ENCODE assay signal across 21 cellular contexts in genomic region chr20:63126876-63127699, GRCh38.
DNase-seq lines count a peak whose midpoint lies in the region; ATAC-seq, FAIRE-seq and TF ChIP-seq lines count a peak whose summit lies in the region.
"Had no signal": no experiment of that assay in that cellular context is flagged by ENCODE, and none has a peak within 500 bp of the region (broad histone marks: within the 10 kb centered on the region; RNA-seq: fewer than 3 reads in every experiment).

No MANE protein-coding gene starts in this region.

- H3K4me3 ChIP-seq in heart left ventricle, result no peak overlapping the region
- H3K4me3 ChIP-seq in H1 (ENCODE audit: extremely low read depth in 1 of 4, insufficient read depth in 2 of 4, low read depth in 3 of 4, low read length in 4 of 4), result no peak overlapping the region
- no peak overlapping the region for H3K4me3 ChIP-seq in upper lobe of right lung
- H3K4me3 ChIP-seq: MG63, PC-9 had no signal

- no peak overlapping the region for H3K56ac ChIP-seq in H1 (replicated peaks; ENCODE audit: insufficient read length, low read depth, low read length)

- no peak overlapping the region for H2AK5ac ChIP-seq in H1 (ENCODE audit: low read depth, low read length)

- H2BK20ac ChIP-seq in H1 (ENCODE audit: low read length), result no peak overlapping the region

- peaks cover 6% of the 10 kb centered on the region for H3K9me3 Mint-ChIP-seq in nephron progenitor cell
- H3K9me3 Mint-ChIP-seq: CD4-positive, CD25-positive, alpha-beta regulatory T cell had no signal

- H3K4me3 Mint-ChIP-seq in nephron progenitor cell, result no peak overlapping the region
- H3K4me3 Mint-ChIP-seq: CD4-positive, CD25-positive, alpha-beta regulatory T cell had no signal

- H3K4me1 ChIP-seq in heart left ventricle, result no peaks in the 10 kb centered on the region
- peaks cover 0 to 12% (median 2%) of the 10 kb centered on the region in 4 experiments; a peak in 4 of 7 replicates for H3K4me1 ChIP-seq in H1 (replicated peaks in 1 of 4; ENCODE audit: control insufficient read depth in 3 of 4, insufficient read depth in 4 of 4, low read length in 3 of 4)
- no peaks in the 10 kb centered on the region for H3K4me1 ChIP-seq in upper lobe of right lung
- H3K4me1 ChIP-seq: Caco-2 had no signal

- H4K20me1 ChIP-seq in H1 (replicated peaks in 1 of 2; ENCODE audit: control insufficient read depth in 1 of 2, insufficient read depth in 2 of 2, low read length in 2 of 2), result no peaks in the 10 kb centered on the region

- TF ChIP-seq RAD21 in H1 (IDR thresholded peaks at IDR 0.05 in 1 of 2, conservative IDR thresholded peaks at IDR 0.05 in 1 of 2; ENCODE audit: low read depth in 2 of 2, low read length in 2 of 2), result no peak

- no peaks in the 10 kb centered on the region for H3K23me2 ChIP-seq in H1 (ENCODE audit: low read depth, low read length)

- no peak overlapping the region for H4K5ac ChIP-seq in H1 (ENCODE audit: insufficient read length, low read depth, low read length)

- WGBS in heart left ventricle, 4 donors, result 64 to 71% (median 65%) methylated on average over 18 of the region's 18 CpGs
- WGBS in H1 (ENCODE audit: extremely low coverage in 1 of 2, insufficient coverage in 1 of 2, insufficient read length in 1 of 2, insufficient replicate concordance in 2 of 2, low coverage in 1 of 2, low lambda C conversion rate in 2 of 2, missing lambda C conversion rate in 1 of 2), 2 experiments, result 86% methylated on average over 18 of the region's 18 CpGs; no CpG with 5 or more reads in 1 of the 2 experiments

- FAIRE-seq in H1 (lab: Jason Lieb, UNC), result no peak
- FAIRE-seq: H54 had no signal

- H3K36me3 ChIP-seq in heart left ventricle (no peaks in the 10 kb centered on the region), H1 (ENCODE audit: control insufficient read depth in 2 of 4, insufficient read depth in 4 of 4, low read length in 3 of 4) (no peaks in the 10 kb centered on the region), upper lobe of right lung (no peaks in the 10 kb centered on the region)
- H3K36me3 ChIP-seq: MG63 had no signal

- TF ChIP-seq POLR2A in heart left ventricle (IDR thresholded peaks at IDR 0.05) (no peak), H1 (IDR thresholded peaks at IDR 0.05; ENCODE audit: control extremely low read depth in 1 of 2, low read depth in 2 of 2, low read length in 2 of 2) (no peak)

- no peaks in the 10 kb centered on the region for H3K79me2 ChIP-seq in H1 (ENCODE audit: control insufficient read depth in 1 of 2, insufficient read depth in 2 of 2, low read length in 2 of 2)

- H4K8ac ChIP-seq in H1 (ENCODE audit: extremely low read depth, insufficient read depth, low read length), result no peak overlapping the region

- no peak for TF ChIP-seq EP300 in H1 (IDR thresholded peaks at IDR 0.05; ENCODE audit: borderline replicate concordance in 1 of 2, low read depth in 2 of 2, low read length in 2 of 2)

- H2BK15ac ChIP-seq in H1 (ENCODE audit: low read length), result no peak overlapping the region

- H3K27ac Mint-ChIP-seq in nephron progenitor cell, result no peak overlapping the region

- no peak overlapping the region for H2AFZ ChIP-seq in H1 (ENCODE audit: low read length)
- H2AFZ ChIP-seq: PC-9 had no signal

- H3K4ac ChIP-seq in H1 (replicated peaks; ENCODE audit: insufficient read length, low read depth, low read length), result no peak overlapping the region

- H3K4me1 Mint-ChIP-seq in nephron progenitor cell, result no peaks in the 10 kb centered on the region
- H3K4me1 Mint-ChIP-seq: CD4-positive, CD25-positive, alpha-beta regulatory T cell had no signal

- peaks cover 36% of the 10 kb centered on the region for H3K27me3 Mint-ChIP-seq in nephron progenitor cell (ENCODE audit: low read depth, poor library complexity)

- 0 out of 2 replicates have a peak overlapping the region, but pooled peaks have one; percentile 9 for H2BK5ac ChIP-seq in H1 (ENCODE audit: low read depth, low read length)

- peaks cover 0 to 12% (median 0%) of the 10 kb centered on the region in 12 donors for H3K9me3 ChIP-seq in heart left ventricle
- no peaks in the 10 kb centered on the region; a peak in 1 of 4 replicates for H3K9me3 ChIP-seq in H1 (ENCODE audit: insufficient read depth in 2 of 2, low read depth in 1 of 2, low read length in 1 of 2)
- H3K9me3 ChIP-seq in upper lobe of right lung, result no peaks in the 10 kb centered on the region
- H3K9me3 ChIP-seq: Caco-2, MG63 had no signal

- no peak overlapping the region for H4K91ac ChIP-seq in H1 (replicated peaks; ENCODE audit: insufficient read length, low read length)

- CTCF ChIA-PET in H1 (lab: Charles Lee; ENCODE audit: partially characterized antibody), result interaction anchor here (1.3 to 2.0 kb wide), 5 partner anchors 10 to 164 kb away, joined by 3 to 5 read pairs (median 4); no protein-coding TSS in a partner anchor

- no peak overlapping the region for H3K9ac ChIP-seq in H1 (replicated peaks in 1 of 4; ENCODE audit: extremely low read depth in 1 of 4, low read depth in 3 of 4, low read length in 3 of 4)

- H3K27me3 ChIP-seq in heart left ventricle (peaks cover 0 to 58% (median 12%) of the 10 kb centered on the region in 9 donors), H1 (replicated peaks in 1 of 4; ENCODE audit: control insufficient read depth in 3 of 4, extremely low read depth in 1 of 4, insufficient read depth in 3 of 4, low read length in 3 of 4) (no peaks in the 10 kb centered on the region; a peak in 2 of 7 replicates), upper lobe of right lung (peaks cover 31% of the 10 kb centered on the region)

- intact Hi-C loops in heart left ventricle (cut with DNase I), result no loop called here
- intact Hi-C loops in left cardiac atrium (cut with DNase I), result no loop called here
- intact Hi-C loops in upper lobe of right lung (cut with DNase I), result no loop called here

- no peak for ATAC-seq in heart left ventricle
- no peak for ATAC-seq in left cardiac atrium
- ATAC-seq in upper lobe of right lung, result no peak
- ATAC-seq in GM19463 (IDR thresholded peaks at IDR 0.05; ENCODE audit: unreplicated experiment), result no peak

- no peak overlapping the region for H3K23ac ChIP-seq in H1 (ENCODE audit: insufficient read length)

- DNase-seq in heart left ventricle (peak in 3 of 5 donors; percentile 5 to 29 (median 7)), left cardiac atrium (no peak), H1 (ENCODE audit: low read depth in 1 of 2, low spot score in 2 of 2) (no peak), nephron progenitor cell (peak; percentile 0), upper lobe of right lung (peak; percentile 35), NCI-H2227 (lab: John Stamatoyannopoulos, UW; ENCODE audit: unreplicated experiment) (no peak), middle frontal gyrus (ENCODE audit: extremely low spot score, low spot score) (no peak)
- DNase-seq: ACHN; CD4-positive, CD25-positive, alpha-beta regulatory T cell; IMR-90; Karpas-422; MG63; NCI-H1092; NCI-H146; NCI-H2081 treated with DMSO at 0.1 percent for 48 hours; NCI-H510A treated with DMSO at 0.1 percent for 48 hours; NCI-H82; PC-9 had no signal

- no peak overlapping the region for H3K18ac ChIP-seq in H1 (ENCODE audit: extremely low read depth, low read length)

- H3K36me3 Mint-ChIP-seq in nephron progenitor cell (ENCODE audit: low read depth), result no peaks in the 10 kb centered on the region
- H3K36me3 Mint-ChIP-seq: CD4-positive, CD25-positive, alpha-beta regulatory T cell had no signal

- H3K79me1 ChIP-seq in H1 (ENCODE audit: low read depth, low read length), result no peaks in the 10 kb centered on the region

- TF ChIP-seq CTCF in heart left ventricle (IDR thresholded peaks at IDR 0.05) (no peak), H1 (IDR thresholded peaks at IDR 0.05; ENCODE audit: control extremely low read depth in 1 of 3, insufficient read depth in 1 of 3, low read depth in 1 of 3, low read length in 3 of 3) (no peak), nephron progenitor cell (IDR thresholded peaks at IDR 0.05) (no peak), upper lobe of right lung (IDR thresholded peaks at IDR 0.05) (no peak)

- no peak overlapping the region for H2BK12ac ChIP-seq in H1 (ENCODE audit: low read depth, low read length)

- no peak overlapping the region for H2BK120ac ChIP-seq in H1 (replicated peaks; ENCODE audit: low read depth, low read length)

- H3K27ac ChIP-seq in heart left ventricle, result no peak overlapping the region
- no peak overlapping the region for H3K27ac ChIP-seq in H1 (ENCODE audit: low read depth, low read length)
- H3K27ac ChIP-seq in upper lobe of right lung, result no peak overlapping the region
- H3K27ac ChIP-seq: PC-9 had no signal

- H3K4me2 ChIP-seq in H1 (ENCODE audit: insufficient read depth in 1 of 2, low read depth in 2 of 2, low read length in 2 of 2), result no peak overlapping the region
- H3K4me2 ChIP-seq: PC-9 had no signal

- H3K14ac ChIP-seq in H1 (ENCODE audit: insufficient read length), result no peak overlapping the region

- POLR2A ChIA-PET in H1 (lab: Charles Lee; ENCODE audit: partially characterized antibody), result no interaction called here

TF ChIP-seq in H1, 55 proteins besides CTCF, POLR2A, EP300 and RAD21:
- TF ChIP-seq TBP (IDR thresholded peaks at IDR 0.05; ENCODE audit: low read depth, low read length) (no peak), GABPA (IDR thresholded peaks at IDR 0.05; ENCODE audit: borderline replicate concordance, insufficient read depth, low read length) (no peak), NANOG (IDR thresholded peaks at IDR 0.05; ENCODE audit: insufficient read depth, low read depth, low read length, poor library complexity, severe bottlenecking) (no peak), YY1 (IDR thresholded peaks at IDR 0.05; ENCODE audit: low read depth, low read length) (no peak), SAP30 (IDR thresholded peaks at IDR 0.05; ENCODE audit: insufficient read depth, insufficient replicate concordance, low read length) (no peak), CHD2 (IDR thresholded peaks at IDR 0.05; ENCODE audit: low read length) (no peak), E2F6 (IDR thresholded peaks at IDR 0.05) (no peak)

Comparison
In these comparisons a context has a peak if more than half of its experiments do, and no peak if none do; other contexts are left out.
1. DNase-seq: peak in heart left ventricle (3 of 5), nephron progenitor cell (single experiment) and upper lobe of right lung (single experiment); none in left cardiac atrium (single experiment), H1 (0 of 2), NCI-H2227 (single experiment) and middle frontal gyrus (single experiment).